ENCODE assay signal across 22 cellular contexts in the genomic region with DNA sequence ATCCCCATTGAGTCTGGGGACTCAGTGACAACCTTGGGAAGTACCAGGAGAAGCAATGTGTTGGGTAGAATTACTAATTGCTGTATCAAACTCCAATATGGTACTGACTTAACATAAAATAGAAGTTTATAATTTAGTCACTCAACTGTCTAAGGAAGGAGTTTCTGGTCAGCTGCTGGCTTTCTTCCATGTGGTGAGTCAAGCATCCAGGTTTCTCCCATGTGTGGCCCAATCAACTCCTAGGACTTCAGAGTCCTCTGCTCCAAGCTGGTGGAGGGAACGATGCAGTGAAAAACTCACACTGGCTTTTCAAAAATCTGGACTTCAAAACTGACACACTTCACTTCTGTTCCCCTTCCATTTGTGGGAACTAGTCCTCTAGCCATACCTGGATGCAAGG. TPM values are rescaled to one million over a fixed set of nuclear protein-coding genes. Genes with fewer than 3 reads are reported as not detected.
DNase-seq lines count a peak whose midpoint lies in the region; ATAC-seq, FAIRE-seq and TF ChIP-seq lines count a peak whose summit lies in the region.
"Had no signal": no experiment of that assay in that cellular context is flagged by ENCODE, and none has a peak within 500 bp of the region (broad histone marks: within the 10 kb centered on the region; RNA-seq: fewer than 3 reads in every experiment).

No MANE protein-coding gene starts in this region.

- no peak overlapping the region for H3K27ac ChIP-seq in keratinocyte (ENCODE audit: control insufficient read depth, insufficient read depth, low read length)
- H3K27ac ChIP-seq: adrenal gland, thyroid gland had no signal

- H3K9me3 ChIP-seq in keratinocyte (ENCODE audit: control insufficient read depth, low read depth, low read length): no peaks in the 10 kb centered on the region
- H3K9me3 ChIP-seq: adrenal gland, thyroid gland had no signal

- no peak for ATAC-seq in HG03045 (IDR thresholded peaks at IDR 0.05; ENCODE audit: unreplicated experiment)
- ATAC-seq in HG02588 (IDR thresholded peaks at IDR 0.05; ENCODE audit: unreplicated experiment): no peak
- no peak for ATAC-seq in HG02642 (IDR thresholded peaks at IDR 0.05; ENCODE audit: poor library complexity, unreplicated experiment)
- ATAC-seq: activated CD4-positive, alpha-beta T cell treated with anti-CD3 and anti-CD28 coated beads for 36 hours; activated CD8-positive, alpha-beta memory T cell treated with anti-CD3 and anti-CD28 coated beads, Interleukin-2, amount 10 ng/mL, durations not matched to agents 7 days and 5 days; HCT116; stimulated activated effector memory CD8-positive, alpha-beta T cell treated with anti-CD3 and anti-CD28 coated beads, Interleukin-12 subunit alpha, Interleukin-12 subunit beta, amount 100 ng/mL, for 72 hours had no signal

- no peaks in the 10 kb centered on the region for H3K79me2 ChIP-seq in keratinocyte (ENCODE audit: control insufficient read depth, insufficient read depth, low read length)

- no peaks in the 10 kb centered on the region for H3K27me3 ChIP-seq in bronchial epithelial cell (ENCODE audit: control insufficient read depth, insufficient read depth, low read length)
- no peaks in the 10 kb centered on the region for H3K27me3 ChIP-seq in keratinocyte (ENCODE audit: control insufficient read depth, extremely low read depth, insufficient read depth, low read length)
- H3K27me3 ChIP-seq: thyroid gland had no signal

- DNase-seq in ELR (ENCODE audit: low read depth) (peak; percentile 79), M059J (ENCODE audit: low read depth) (peak; percentile 91), bronchial epithelial cell (ENCODE audit: low read depth) (peak; percentile 58), keratinocyte (ENCODE audit: low read depth, low spot score) (no peak), UCSD-AML1 (lab: John Stamatoyannopoulos, UW; ENCODE audit: unreplicated experiment) (no peak)
- DNase-seq: activated CD4-positive, alpha-beta T cell treated with anti-CD3 and anti-CD28 coated beads for 36 hours; activated CD8-positive, alpha-beta memory T cell treated with anti-CD3 and anti-CD28 coated beads, Interleukin-2, amount 10 ng/mL, durations not matched to agents 7 days and 5 days; adrenal gland; islet precursor cell; MM.1S; NCI-H187 treated with DMSO at 0.1 percent for 48 hours; stimulated activated CD4-positive, alpha-beta T cell treated with anti-CD3 and anti-CD28 coated beads, Interleukin-12 subunit alpha, Interleukin-12 subunit beta, amount 100 ng/mL, for 4 hours; T-helper 9 cell; thyroid gland had no signal

- dilution Hi-C loops in keratinocyte (cut with MboI; ENCODE audit: extremely low pct_ligation_motif_present, low sequenced_read_pairs): no loop called here

- no peak for TF ChIP-seq CTCF in bronchial epithelial cell (IDR thresholded peaks at IDR 0.05; ENCODE audit: insufficient read depth, low read length, severe bottlenecking)
- TF ChIP-seq CTCF in keratinocyte (optimal IDR thresholded peaks at IDR 0.05 in 1 of 3, IDR thresholded peaks at IDR 0.05 in 1 of 3, conservative IDR thresholded peaks at IDR 0.05 in 1 of 3; ENCODE audit: extremely low read depth in 1 of 3, insufficient read depth in 2 of 3, low read length in 3 of 3): no peak

- no peak overlapping the region for H3K9ac ChIP-seq in keratinocyte (ENCODE audit: control insufficient read depth, extremely low read depth, insufficient read depth, low read length)

- no peak overlapping the region for H3K4me2 ChIP-seq in keratinocyte (ENCODE audit: control insufficient read depth, extremely low read depth, insufficient read depth, low read depth, low read length)

- H4K20me1 ChIP-seq in keratinocyte (ENCODE audit: control insufficient read depth, extremely low read depth, insufficient read depth, low read length): no peaks in the 10 kb centered on the region

- H3K4me3 ChIP-seq in bronchial epithelial cell (ENCODE audit: low read depth, low read length): no peak overlapping the region
- H3K4me3 ChIP-seq in keratinocyte (ENCODE audit: control insufficient read depth in 2 of 3, extremely low read depth in 1 of 3, insufficient read depth in 2 of 3, low read depth in 1 of 3, low read length in 3 of 3): no peak overlapping the region
- H3K4me3 ChIP-seq: adrenal gland, thyroid gland had no signal

- H2AFZ ChIP-seq in keratinocyte (ENCODE audit: control insufficient read depth, low read length): no peak overlapping the region

- H3K9me1 ChIP-seq in keratinocyte (ENCODE audit: control insufficient read depth, extremely low read depth, insufficient read depth, low read length): no peaks in the 10 kb centered on the region

- FAIRE-seq in bronchial epithelial cell (lab: Jason Lieb, UNC) (no peak), keratinocyte (lab: Jason Lieb, UNC) (peak; percentile 20)
- FAIRE-seq: colon, endometrium, GM18507 had no signal

- H3K4me1 ChIP-seq in keratinocyte (ENCODE audit: control insufficient read depth, extremely low read depth, insufficient read depth, low read length): peaks cover 2% of the 10 kb centered on the region
- H3K4me1 ChIP-seq: adrenal gland, thyroid gland had no signal

- H3K36me3 ChIP-seq in bronchial epithelial cell (ENCODE audit: control insufficient read depth, insufficient read depth, low read length) (no peaks in the 10 kb centered on the region), keratinocyte (ENCODE audit: control insufficient read depth in 2 of 2, extremely low read depth in 1 of 2, insufficient read depth in 2 of 2, low read length in 2 of 2) (no peaks in the 10 kb centered on the region)
- H3K36me3 ChIP-seq: adrenal gland, thyroid gland had no signal

RNA-seq across cellular contexts. Expression of a gene that starts 25.2 kb away (rescaled TPM):
- total RNA-seq in M059J (2014; rRNA removed; shearing (Covaris generic)): 92.8 and 113 TPM in 2 replicates
- 3.9 and 11.6 TPM in 2 replicates for total RNA-seq in bronchial epithelial cell
- polyA plus RNA-seq in keratinocyte: 7.1 to 18.7 TPM (median 9.4 TPM) in 3 replicates
- 4.0 TPM for polyA plus RNA-seq in keratinocyte (2011; ENCODE audit: low read depth)
- polyA plus RNA-seq in keratinocyte (2011; cell fraction: cytosol; rRNA removed): 3.9 and 4.5 TPM in 2 replicates
- polyA plus RNA-seq in keratinocyte (2011; cell fraction: nucleus; rRNA removed): 16.4 and 17.6 TPM in 2 replicates
- 4.5 and 16.4 TPM in 2 replicates for polyA plus RNA-seq in keratinocyte (2012; ENCODE audit: low replicate concordance)
- polyA minus RNA-seq in keratinocyte: 14.8 to 31.6 TPM (median 18.3 TPM) in 3 replicates
- 22.4 TPM for polyA minus RNA-seq in keratinocyte (2011; cell fraction: cytosol; rRNA and poly(A)+ RNA removed)
- polyA minus RNA-seq in keratinocyte (2011; cell fraction: nucleus; rRNA and poly(A)+ RNA removed): 45.5 TPM in 2 replicates
- total RNA-seq: activated CD4-positive, alpha-beta T cell treated with anti-CD3 and anti-CD28 coated beads for 36 hours had no signal

Comparison
In these comparisons a context has a peak if more than half of its experiments do, and no peak if none do; other contexts are left out.
1. DNase-seq: peak in ELR (single experiment), M059J (single experiment) and bronchial epithelial cell (single experiment); none in keratinocyte (single experiment) and UCSD-AML1 (single experiment).